1 cellular context compared by ENCODE assay signal in the genomic region with DNA sequence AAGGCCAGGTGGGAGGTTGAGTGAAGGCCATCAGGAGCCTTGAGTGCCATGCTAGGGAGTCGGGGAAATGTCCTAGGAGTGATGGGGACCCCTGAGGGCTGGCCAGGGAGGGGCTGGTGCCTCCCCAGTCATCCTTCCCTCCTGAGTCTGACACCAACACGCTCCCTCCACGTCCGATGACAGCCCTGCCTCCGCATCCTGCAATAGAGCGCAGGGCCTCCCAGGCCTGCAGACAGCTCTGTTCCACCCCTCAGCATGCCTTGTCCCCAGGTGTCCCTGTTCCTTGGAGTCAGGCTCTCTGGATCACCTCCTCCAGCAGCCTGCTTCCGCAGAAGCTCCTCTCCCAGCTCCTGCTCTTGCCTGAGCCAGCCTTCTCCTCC.
TF ChIP-seq lines count a peak whose summit lies in the region.

No MANE protein-coding gene starts in this region.

TF ChIP-seq in HEK293, 187 proteins besides CTCF, POLR2A, EP300 and RAD21 (continued from another document):
- TF ChIP-seq, protein P1, sequence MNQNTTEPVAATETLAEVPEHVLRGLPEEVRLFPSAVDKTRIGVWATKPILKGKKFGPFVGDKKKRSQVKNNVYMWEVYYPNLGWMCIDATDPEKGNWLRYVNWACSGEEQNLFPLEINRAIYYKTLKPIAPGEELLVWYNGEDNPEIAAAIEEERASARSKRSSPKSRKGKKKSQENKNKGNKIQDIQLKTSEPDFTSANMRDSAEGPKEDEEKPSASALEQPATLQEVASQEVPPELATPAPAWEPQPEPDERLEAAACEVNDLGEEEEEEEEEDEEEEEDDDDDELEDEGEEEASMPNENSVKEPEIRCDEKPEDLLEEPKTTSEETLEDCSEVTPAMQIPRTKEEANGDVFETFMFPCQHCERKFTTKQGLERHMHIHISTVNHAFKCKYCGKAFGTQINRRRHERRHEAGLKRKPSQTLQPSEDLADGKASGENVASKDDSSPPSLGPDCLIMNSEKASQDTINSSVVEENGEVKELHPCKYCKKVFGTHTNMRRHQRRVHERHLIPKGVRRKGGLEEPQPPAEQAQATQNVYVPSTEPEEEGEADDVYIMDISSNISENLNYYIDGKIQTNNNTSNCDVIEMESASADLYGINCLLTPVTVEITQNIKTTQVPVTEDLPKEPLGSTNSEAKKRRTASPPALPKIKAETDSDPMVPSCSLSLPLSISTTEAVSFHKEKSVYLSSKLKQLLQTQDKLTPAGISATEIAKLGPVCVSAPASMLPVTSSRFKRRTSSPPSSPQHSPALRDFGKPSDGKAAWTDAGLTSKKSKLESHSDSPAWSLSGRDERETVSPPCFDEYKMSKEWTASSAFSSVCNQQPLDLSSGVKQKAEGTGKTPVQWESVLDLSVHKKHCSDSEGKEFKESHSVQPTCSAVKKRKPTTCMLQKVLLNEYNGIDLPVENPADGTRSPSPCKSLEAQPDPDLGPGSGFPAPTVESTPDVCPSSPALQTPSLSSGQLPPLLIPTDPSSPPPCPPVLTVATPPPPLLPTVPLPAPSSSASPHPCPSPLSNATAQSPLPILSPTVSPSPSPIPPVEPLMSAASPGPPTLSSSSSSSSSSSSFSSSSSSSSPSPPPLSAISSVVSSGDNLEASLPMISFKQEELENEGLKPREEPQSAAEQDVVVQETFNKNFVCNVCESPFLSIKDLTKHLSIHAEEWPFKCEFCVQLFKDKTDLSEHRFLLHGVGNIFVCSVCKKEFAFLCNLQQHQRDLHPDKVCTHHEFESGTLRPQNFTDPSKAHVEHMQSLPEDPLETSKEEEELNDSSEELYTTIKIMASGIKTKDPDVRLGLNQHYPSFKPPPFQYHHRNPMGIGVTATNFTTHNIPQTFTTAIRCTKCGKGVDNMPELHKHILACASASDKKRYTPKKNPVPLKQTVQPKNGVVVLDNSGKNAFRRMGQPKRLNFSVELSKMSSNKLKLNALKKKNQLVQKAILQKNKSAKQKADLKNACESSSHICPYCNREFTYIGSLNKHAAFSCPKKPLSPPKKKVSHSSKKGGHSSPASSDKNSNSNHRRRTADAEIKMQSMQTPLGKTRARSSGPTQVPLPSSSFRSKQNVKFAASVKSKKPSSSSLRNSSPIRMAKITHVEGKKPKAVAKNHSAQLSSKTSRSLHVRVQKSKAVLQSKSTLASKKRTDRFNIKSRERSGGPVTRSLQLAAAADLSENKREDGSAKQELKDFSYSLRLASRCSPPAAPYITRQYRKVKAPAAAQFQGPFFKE (tag by site-specific recombination; IDR thresholded peaks at IDR 0.05; ENCODE audit: borderline replicate concordance): no peak
- TF ChIP-seq ZIC2 (tag by site-specific recombination; IDR thresholded peaks at IDR 0.05) (0 out of 2 replicates have a peak, but pooled peaks have one; percentile 7), ZNF211 (tag by site-specific recombination; IDR thresholded peaks at IDR 0.05; ENCODE audit: low read depth) (no peak), ZNF791 (tag by site-specific recombination; IDR thresholded peaks at IDR 0.05) (no peak), TCF7L2 (IDR thresholded peaks at IDR 0.05; ENCODE audit: borderline replicate concordance, low read depth, low read length) (no peak), OSR2 (tag by site-specific recombination; IDR thresholded peaks at IDR 0.05) (0 out of 2 replicates have a peak, but pooled peaks have one; percentile 27), ZNF302 (tag by site-specific recombination; IDR thresholded peaks at IDR 0.05; ENCODE audit: low read depth) (no peak)
TF ChIP-seq in HEK293: peak in this region for 2.
